ENCODE assay signal across 17 cellular contexts in the genomic region with DNA sequence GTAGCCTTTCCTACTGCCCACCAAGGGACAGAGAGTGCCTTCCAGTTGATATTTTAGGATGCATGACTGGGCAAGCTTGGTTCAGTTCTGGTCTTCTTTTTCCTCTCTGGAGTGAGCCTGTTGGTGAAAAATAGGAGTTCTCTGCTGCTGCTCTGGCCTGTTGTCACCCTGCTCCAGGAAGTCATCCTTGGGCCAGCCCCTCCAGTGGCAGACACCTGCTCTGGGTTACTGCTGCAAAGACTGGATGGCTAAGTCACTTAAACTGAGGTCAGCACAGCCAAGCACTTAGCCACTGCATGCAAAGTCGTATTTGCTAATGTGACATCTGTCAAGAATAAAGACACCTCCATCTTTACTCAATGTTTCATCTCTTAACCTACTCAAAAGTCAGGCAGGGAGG.
"Had no signal": no experiment of that assay in that cellular context is flagged by ENCODE, and none has a peak within 500 bp of the region (broad histone marks: within the 10 kb centered on the region; RNA-seq: fewer than 3 reads in every experiment).

No MANE protein-coding gene starts in this region.

- H3K36me3 ChIP-seq: breast epithelium, gastrocnemius medialis, left lung, tibial nerve had no signal

- H3K4me3 Mint-ChIP-seq: activated B cell treated with CpG ODN at 0.5 μM for 24 hours; activated CD4-positive, alpha-beta T cell treated with anti-CD3 and anti-CD28 coated beads, Interleukin-2, amount 10 ng/mL, durations not matched to agents 24 days and 14 days; activated naive CD4-positive, alpha-beta T cell treated with anti-CD3 and anti-CD28 coated beads, Interleukin-2, amount 10 ng/mL, durations not matched to agents 7 days and 5 days had no signal

- H3K4me3 ChIP-seq: breast epithelium, gastrocnemius medialis, left lung, tibial nerve had no signal

- ATAC-seq: gastrocnemius medialis, left lung had no signal

- H3K4me1 ChIP-seq: breast epithelium, gastrocnemius medialis had no signal

- H3K9me3 Mint-ChIP-seq: activated B cell treated with CpG ODN at 0.5 μM for 24 hours had no signal

- DNase-seq: activated B cell treated with CpG ODN at 0.5 μM for 24 hours; activated CD4-positive, alpha-beta T cell treated with anti-CD3 and anti-CD28 coated beads, Interleukin-2, amount 10 ng/mL, durations not matched to agents 24 days and 14 days; activated naive CD4-positive, alpha-beta T cell treated with anti-CD3 and anti-CD28 coated beads, Interleukin-2, amount 10 ng/mL, durations not matched to agents 7 days and 5 days; activated T-cell treated with anti-CD3 and anti-CD28 coated beads for 4 hours; cortex of kidney; gastrocnemius medialis; kidney; left lung; midbrain; occipital lobe; posterior cingulate gyrus; stimulated activated CD4-positive, alpha-beta T cell treated with anti-CD3 and anti-CD28 coated beads, Interleukin-12 subunit alpha, Interleukin-12 subunit beta, amount 100 ng/mL, for 4 hours; stimulated activated CD4-positive, alpha-beta T cell treated with anti-CD3 and anti-CD28 coated beads, Interleukin-1b, Interleukin-23, amount 100 ng/mL, for 48 hours; stimulated activated CD8-positive, alpha-beta memory T cell treated with anti-CD3 and anti-CD28 coated beads, Interleukin-4, amount 100 ng/mL, for 48 hours; stimulated activated naive CD4-positive, alpha-beta T cell treated with Interleukin-2 at 50 U/mL for 16 hours had no signal

- H3K27ac ChIP-seq: breast epithelium, gastrocnemius medialis, left lung, tibial nerve had no signal

- H3K9me3 ChIP-seq: breast epithelium, gastrocnemius medialis, left lung, tibial nerve had no signal

- H3K27ac Mint-ChIP-seq: activated B cell treated with CpG ODN at 0.5 μM for 24 hours; activated CD4-positive, alpha-beta T cell treated with anti-CD3 and anti-CD28 coated beads, Interleukin-2, amount 10 ng/mL, durations not matched to agents 24 days and 14 days; activated naive CD4-positive, alpha-beta T cell treated with anti-CD3 and anti-CD28 coated beads, Interleukin-2, amount 10 ng/mL, durations not matched to agents 7 days and 5 days had no signal
